ENCODE assay signal across 8 cellular contexts in the genomic region with DNA sequence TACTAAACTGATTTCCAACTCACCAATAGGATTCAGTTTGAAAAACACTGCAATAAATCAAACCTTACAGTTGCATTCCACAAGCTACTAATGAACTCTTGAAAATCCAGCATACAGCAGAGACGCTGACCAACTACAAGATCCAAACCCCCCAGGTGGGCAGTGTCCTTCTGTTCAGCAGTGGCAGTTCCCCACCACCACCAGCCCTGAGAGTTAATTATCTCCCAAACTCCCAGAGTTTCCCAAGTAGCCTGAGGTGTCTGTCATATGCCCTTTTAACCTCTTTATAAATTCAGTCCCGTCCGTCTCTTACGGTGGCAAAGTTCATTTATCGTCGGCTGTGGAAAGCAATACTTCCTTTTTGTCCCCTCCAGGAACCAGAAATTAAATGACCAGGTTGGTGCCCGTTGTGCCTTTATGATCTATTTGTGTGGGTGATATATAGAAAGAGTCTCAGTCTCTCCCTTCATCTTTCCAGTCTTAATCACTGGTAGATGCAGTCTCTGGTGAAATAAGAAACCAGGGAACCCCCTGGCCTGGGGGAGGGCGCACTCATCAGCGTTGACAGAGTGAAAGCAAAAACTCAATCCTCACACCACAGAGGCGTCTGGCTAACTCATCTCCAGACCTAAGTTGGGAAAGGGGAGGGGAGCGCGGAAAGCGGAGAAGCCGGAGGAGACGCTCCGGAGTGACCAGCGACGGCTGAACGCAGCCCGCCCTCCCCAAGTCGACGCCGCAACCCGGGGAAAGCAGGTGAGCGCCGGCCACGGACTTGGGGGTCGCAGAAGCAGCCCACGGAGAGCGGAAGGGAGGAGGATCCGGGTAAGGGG.
DNase-seq lines count a peak whose midpoint lies in the region; ATAC-seq and TF ChIP-seq lines count a peak whose summit lies in the region.

No MANE protein-coding gene starts in this region.

- DNase-seq in DMS79 treated with DMSO at 0.1 percent for 48 hours (lab: John Stamatoyannopoulos, UW) (peak; percentile 14), DMS79 (lab: John Stamatoyannopoulos, UW) (no peak), NCI-H510A treated with DMSO at 0.1 percent for 48 hours (lab: John Stamatoyannopoulos, UW) (peak; percentile 50), epithelial cell of esophagus (ENCODE audit: low read depth) (peak; percentile 76)
- peak; percentile 31 for DNase-seq in activated CD8-positive, alpha-beta memory T cell treated with anti-CD3 and anti-CD28 coated beads, Interleukin-2, amount 50 U/mL, for 1 hour (ENCODE audit: extremely low read depth)
- peak; percentile 64 for DNase-seq in stimulated activated CD8-positive, alpha-beta memory T cell treated with anti-CD3 and anti-CD28 coated beads, Interleukin-7, amount 100 ng/mL, for 24 hours (ENCODE audit: low read depth)

- ATAC-seq in HG02678 (IDR thresholded peaks at IDR 0.05; ENCODE audit: unreplicated experiment), result peak; percentile 43

- peaks cover 47% of the 10 kb centered on the region for H3K4me1 ChIP-seq in mucosa of stomach (ENCODE audit: control insufficient read depth, insufficient read depth, low read length)

- TF ChIP-seq CTCF in epithelial cell of esophagus (IDR thresholded peaks at IDR 0.05; ENCODE audit: insufficient read depth, low read depth, low read length, missing control alignments), result no peak

- peak overlapping the region; percentile 89 for H3K4me3 ChIP-seq in epithelial cell of esophagus (ENCODE audit: low read length)
- H3K4me3 ChIP-seq in mucosa of stomach (ENCODE audit: low read length), result peak overlapping the region; percentile 34

- no peaks in the 10 kb centered on the region for H3K27me3 ChIP-seq in mucosa of stomach (ENCODE audit: control insufficient read depth, insufficient read depth, low read length)

- peak overlapping the region; percentile 65 for H3K9ac ChIP-seq in mucosa of stomach (ENCODE audit: low read length)

- H3K9me3 ChIP-seq in mucosa of stomach (ENCODE audit: control insufficient read depth, low read length), result no peaks in the 10 kb centered on the region

- H3K36me3 ChIP-seq in mucosa of stomach (ENCODE audit: control insufficient read depth, insufficient read depth, low read length), result no peaks in the 10 kb centered on the region
